In the genomic region with DNA sequence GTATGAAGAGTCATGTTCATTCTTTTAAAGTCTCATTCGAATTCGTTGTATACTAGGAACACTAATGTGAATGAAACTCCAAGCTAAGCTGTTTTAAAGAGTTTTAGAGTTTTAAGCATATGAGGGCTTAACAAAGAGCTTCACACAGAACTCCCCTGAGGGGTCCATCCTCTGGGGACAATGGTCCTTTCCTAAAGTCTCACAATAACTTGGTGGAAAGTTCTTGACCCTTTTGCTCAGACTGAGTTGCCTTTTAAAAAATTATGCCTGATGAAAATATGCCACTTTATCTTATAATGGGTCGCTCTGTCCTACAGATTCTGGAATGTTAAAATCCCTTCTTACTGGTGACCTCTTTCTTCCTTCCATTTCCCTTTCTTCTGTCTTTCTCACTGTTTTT, we compare ENCODE assay signal across 18 cellular contexts.
"Had no signal": no experiment of that assay in that cellular context is flagged by ENCODE, and none has a peak within 500 bp of the region (broad histone marks: within the 10 kb centered on the region; RNA-seq: fewer than 3 reads in every experiment).

No MANE protein-coding gene starts in this region.

- ATAC-seq: activated T-cell treated with anti-CD3 and anti-CD28 coated beads, Interleukin-2, amount 50 U/mL, for 72 hours; heart left ventricle; stimulated activated naive CD8-positive, alpha-beta T cell treated with anti-CD3 and anti-CD28 coated beads, Interleukin-15, Interleukin-2, amounts not matched to agents 100 U/mL and 50 U/mL, for 24 hours had no signal

- H3K4me3 Mint-ChIP-seq: activated CD4-positive, alpha-beta memory T cell treated with anti-CD3 and anti-CD28 coated beads for 36 hours; activated T-cell treated with anti-CD3 and anti-CD28 coated beads, Interleukin-2, amount 50 U/mL, for 72 hours; nephron progenitor cell had no signal

- H3K27me3 ChIP-seq: cardiac muscle cell, heart left ventricle, ovary, SJSA1, transverse colon had no signal

- H3K36me3 Mint-ChIP-seq: activated CD4-positive, alpha-beta memory T cell treated with anti-CD3 and anti-CD28 coated beads for 36 hours had no signal

- H3K27me3 Mint-ChIP-seq: activated CD4-positive, alpha-beta memory T cell treated with anti-CD3 and anti-CD28 coated beads for 36 hours had no signal

- FAIRE-seq: astrocyte, endometrium, frontal cortex had no signal

- DNase-seq: activated CD4-positive, alpha-beta memory T cell treated with anti-CD3 and anti-CD28 coated beads for 36 hours; activated gamma-delta T cell treated with Interleukin-2 at 50 U/mL for 16 hours; activated T-cell treated with anti-CD3 and anti-CD28 coated beads, Interleukin-2, amount 50 U/mL, for 72 hours; dermis blood vessel endothelial cell; heart left ventricle; mammary epithelial cell; nephron progenitor cell; stimulated activated CD4-positive, alpha-beta T cell treated with anti-CD3 and anti-CD28 coated beads, Interleukin-4, amount 100 ng/mL, for 1 hour; stimulated activated CD8-positive, alpha-beta memory T cell treated with anti-CD3 and anti-CD28 coated beads, Interleukin-4, amount 100 ng/mL, for 48 hours; stimulated activated naive CD8-positive, alpha-beta T cell treated with anti-CD3 and anti-CD28 coated beads, Interleukin-15, Interleukin-2, amounts not matched to agents 100 U/mL and 50 U/mL, for 24 hours; T-helper 9 cell; transverse colon had no signal

- H3K27ac ChIP-seq: cardiac muscle cell, SJSA1 had no signal

- H3K36me3 ChIP-seq: ovary, SJSA1, transverse colon had no signal

- H3K9me3 Mint-ChIP-seq: activated CD4-positive, alpha-beta memory T cell treated with anti-CD3 and anti-CD28 coated beads for 36 hours; activated T-cell treated with anti-CD3 and anti-CD28 coated beads, Interleukin-2, amount 50 U/mL, for 72 hours; nephron progenitor cell had no signal

- H3K27ac Mint-ChIP-seq: activated CD4-positive, alpha-beta memory T cell treated with anti-CD3 and anti-CD28 coated beads for 36 hours; activated T-cell treated with anti-CD3 and anti-CD28 coated beads, Interleukin-2, amount 50 U/mL, for 72 hours had no signal

- H3K9me3 ChIP-seq: heart left ventricle, ovary, SJSA1, transverse colon had no signal

- H3K4me3 ChIP-seq: cardiac muscle cell, heart left ventricle, ovary, SJSA1, transverse colon had no signal
